14 cellular contexts compared by ENCODE assay signal in the genomic region with DNA sequence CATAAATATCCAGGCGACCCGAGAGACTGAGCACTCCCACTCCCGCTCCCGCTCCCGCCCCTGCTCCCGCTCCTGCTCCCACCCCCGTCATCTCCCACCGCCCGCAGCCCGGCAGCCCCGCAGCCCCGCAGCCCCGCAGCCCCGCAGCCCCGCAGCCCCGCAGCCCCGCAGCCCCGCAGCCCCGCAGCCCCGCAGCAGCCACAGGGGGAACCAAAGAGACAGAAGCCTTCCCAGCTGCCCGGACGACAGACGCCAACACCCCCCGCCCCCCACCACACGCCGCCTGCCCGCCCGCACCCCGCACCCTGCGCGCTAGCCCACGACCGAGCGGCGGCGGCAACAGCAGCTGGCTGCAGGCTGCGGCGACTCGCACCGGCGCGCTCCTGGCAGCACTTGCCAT. TPM values are rescaled to one million over a fixed set of nuclear protein-coding genes. Genes with fewer than 3 reads are reported as not detected.
"Had no signal": no experiment of that assay in that cellular context is flagged by ENCODE, and none has a peak within 500 bp of the region (broad histone marks: within the 10 kb centered on the region; RNA-seq: fewer than 3 reads in every experiment).

Gene PABPC1L2B, plus strand, starts transcription at position 301 of the 400 bp plus-strand sequence. CDS start 704 bp downstream, outside the sequence.

RNA-seq across cellular contexts. Expression of gene PABPC1L2B, which starts in this region (rescaled TPM):
- total RNA-seq: stomach, subcutaneous adipose tissue, suprapubic skin, temporal lobe, thoracic aorta, thyroid gland, tibial nerve, transverse colon, upper lobe of left lung, upper lobe of right lung, ureter, urinary bladder, vagina had no signal
- polyA plus RNA-seq: stomach, thymus, urinary bladder had no signal
